14 cellular contexts compared by ENCODE assay signal in the genomic region with DNA sequence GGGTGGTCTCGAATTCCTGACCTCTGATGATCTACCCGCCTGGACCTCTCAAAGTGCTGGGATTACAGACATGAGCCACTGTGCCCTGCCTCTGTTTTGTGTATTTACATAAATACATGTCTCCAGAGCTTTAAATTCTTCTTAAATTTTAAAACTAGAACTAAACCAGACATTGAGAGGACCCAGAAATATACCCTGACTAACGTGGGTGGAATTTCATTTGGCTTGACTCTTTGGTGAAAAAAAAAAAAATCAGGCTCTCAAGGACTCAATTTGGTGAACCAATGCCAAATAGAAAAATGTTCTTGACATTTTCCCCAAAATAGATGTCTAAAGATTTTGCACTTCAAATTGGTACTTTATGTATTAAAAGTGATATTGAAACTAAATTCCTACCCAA. TPM values are rescaled to one million over a fixed set of nuclear protein-coding genes. Genes with fewer than 3 reads are reported as not detected.
DNase-seq lines count a peak whose midpoint lies in the region; ATAC-seq and TF ChIP-seq lines count a peak whose summit lies in the region.
"Had no signal": no experiment of that assay in that cellular context is flagged by ENCODE, and none has a peak within 500 bp of the region (broad histone marks: within the 10 kb centered on the region; RNA-seq: fewer than 3 reads in every experiment).

No MANE protein-coding gene starts in this region.

- TF ChIP-seq CTCF in right atrium auricular region (IDR thresholded peaks at IDR 0.05) (no peak), vagina (IDR thresholded peaks at IDR 0.05) (no peak), osteocyte (IDR thresholded peaks at IDR 0.05) (no peak)

- no peaks in the 10 kb centered on the region for H3K9me3 ChIP-seq in right atrium auricular region
- H3K9me3 ChIP-seq in vagina, result no peaks in the 10 kb centered on the region

- H3K27ac ChIP-seq in right atrium auricular region (peak overlapping the region; percentile 59 to 72), vagina (peak overlapping the region; percentile 87)
- H3K27ac ChIP-seq: WERI-Rb-1 had no signal

- H3K27me3 ChIP-seq in right atrium auricular region, result no peaks in the 10 kb centered on the region
- H3K27me3 ChIP-seq in vagina, result no peaks in the 10 kb centered on the region

- TF ChIP-seq POLR2A in vagina (IDR thresholded peaks at IDR 0.05), result no peak

- H3K27ac Mint-ChIP-seq in osteocyte (ENCODE audit: unreplicated experiment), result no peak overlapping the region
- H3K27ac Mint-ChIP-seq: endodermal cell had no signal

- H3K4me3 ChIP-seq in right atrium auricular region (no peak overlapping the region), vagina (no peak overlapping the region)

- H3K4me1 ChIP-seq in right atrium auricular region, result peaks cover 0 to 40% of the 10 kb centered on the region in 2 donors
- peaks cover 30% of the 10 kb centered on the region for H3K4me1 ChIP-seq in vagina

- no peak overlapping the region for H3K4me3 Mint-ChIP-seq in osteocyte (ENCODE audit: unreplicated experiment)
- H3K4me3 Mint-ChIP-seq: endodermal cell had no signal

- H3K9me3 Mint-ChIP-seq in osteocyte (ENCODE audit: unreplicated experiment), result no peaks in the 10 kb centered on the region
- H3K9me3 Mint-ChIP-seq: endodermal cell had no signal

- H3K4me1 Mint-ChIP-seq in osteocyte (ENCODE audit: unreplicated experiment), result peaks cover 19% of the 10 kb centered on the region
- H3K4me1 Mint-ChIP-seq: endodermal cell had no signal

- no peak for ATAC-seq in Right ventricle myocardium inferior
- no peak for ATAC-seq in HG03045 (IDR thresholded peaks at IDR 0.05; ENCODE audit: unreplicated experiment)

- no peaks in the 10 kb centered on the region for H3K36me3 Mint-ChIP-seq in osteocyte (ENCODE audit: unreplicated experiment)

- intact Hi-C loops in Right ventricle myocardium inferior (cut with DNase I) (no loop called here), vagina (cut with DNase I) (no loop called here)

- no peaks in the 10 kb centered on the region for H3K27me3 Mint-ChIP-seq in osteocyte (ENCODE audit: unreplicated experiment)

- DNase-seq in right atrium auricular region (ENCODE audit: low spot score) (no peak), Right ventricle myocardium inferior (ENCODE audit: missing footprints) (no peak), astrocyte of the hippocampus (ENCODE audit: low read depth, low spot score) (peak; percentile 34), myocyte (ENCODE audit: low read depth) (peak; percentile 46), vagina (ENCODE audit: extremely low spot score in 2 of 2) (no peak), activated gamma-delta T cell (lab: John Stamatoyannopoulos, UW) (no peak), osteocyte (ENCODE audit: extremely low spot score, unreplicated experiment) (no peak)
- DNase-seq: activated CD8-positive, alpha-beta memory T cell treated with anti-CD3 and anti-CD28 coated beads for 24 hours; COR-L47; endodermal cell; stimulated activated CD4-positive, alpha-beta T cell treated with anti-CD3 and anti-CD28 coated beads, Interleukin-12 subunit alpha, Interleukin-12 subunit beta, amount 100 ng/mL, for 4 hours; SW 1271; WERI-Rb-1 had no signal

- H3K36me3 ChIP-seq in right atrium auricular region, result no peaks in the 10 kb centered on the region
- H3K36me3 ChIP-seq in vagina, result no peaks in the 10 kb centered on the region
- H3K36me3 ChIP-seq: WERI-Rb-1 had no signal

RNA-seq across cellular contexts. Expression of a gene that starts 16.6 kb away (rescaled TPM):
- total RNA-seq in right atrium auricular region (10 to 100 TPM in 1 of 2 donors, 1 to 10 TPM in 1; 8.0 to 12.2 TPM), Right ventricle myocardium inferior (4.7 TPM), myocyte (13.9 and 21.3 TPM in 2 replicates), vagina (41.0 TPM), osteocyte (6.9 and 8.8 TPM in 2 replicates)
- 8.4 TPM for polyA plus RNA-seq in myocyte (2012)

RNA-seq across cellular contexts. Expression of a gene that starts 21.4 kb away (rescaled TPM):
- 1,000 to 10,000 TPM in 1 of 2 donors, 100 to 1,000 TPM in 1; 934 to 1,936 TPM for total RNA-seq in right atrium auricular region
- total RNA-seq in Right ventricle myocardium inferior, result 75.2 TPM
- total RNA-seq in myocyte, result 1,010 and 1,436 TPM in 2 replicates
- 2,635 TPM for polyA plus RNA-seq in myocyte (2012)
- 1,162 TPM for total RNA-seq in vagina
- total RNA-seq in osteocyte, result 315 and 329 TPM in 2 replicates
- total RNA-seq: endodermal cell had no signal

Comparison
In these comparisons a context has a peak if more than half of its experiments do, and no peak if none do; other contexts are left out.
1. DNase-seq: peak in astrocyte of the hippocampus (single experiment) and myocyte (single experiment); none in right atrium auricular region (single experiment), Right ventricle myocardium inferior (single experiment), vagina (0 of 2), activated gamma-delta T cell (single experiment) and osteocyte (single experiment).